ENCODE assay signal across 25 cellular contexts in genomic region chr1:2130871-2131289, GRCh38.
DNase-seq lines count a peak whose midpoint lies in the region; ATAC-seq and TF ChIP-seq lines count a peak whose summit lies in the region.
"Had no signal": no experiment of that assay in that cellular context is flagged by ENCODE, and none has a peak within 500 bp of the region (broad histone marks: within the 10 kb centered on the region; RNA-seq: fewer than 3 reads in every experiment).

No MANE protein-coding gene starts in this region.

- H2AFZ ChIP-seq in GM23338 (no peak overlapping the region), neural progenitor cell (replicated peaks) (no peak overlapping the region)

- H3K9me3 ChIP-seq in BLaER1 = no peaks in the 10 kb centered on the region
- H3K9me3 ChIP-seq in neural progenitor cell (ENCODE audit: low read depth) = no peaks in the 10 kb centered on the region
- H3K9me3 ChIP-seq: psoas muscle, thyroid gland had no signal

- H3K9me3 Mint-ChIP-seq in GM23338 (no peaks in the 10 kb centered on the region), neural progenitor cell (no peaks in the 10 kb centered on the region)
- H3K9me3 Mint-ChIP-seq: activated CD4-positive, alpha-beta T cell treated with anti-CD3 and anti-CD28 coated beads, Interleukin-2, amount 10 ng/mL, durations not matched to agents 24 days and 14 days; activated naive CD4-positive, alpha-beta T cell treated with anti-CD3 and anti-CD28 coated beads for 36 hours; activated T-cell treated with anti-CD3 and anti-CD28 coated beads, Interleukin-2, amount 50 U/mL, for 4 hours; effector memory CD8-positive, alpha-beta T cell; stimulated activated naive CD8-positive, alpha-beta T cell treated with anti-CD3 and anti-CD28 coated beads, Interleukin-15, Interleukin-2, amounts not matched to agents 100 ng/mL and 50 ng/mL, for 24 hours had no signal

- H3K27me3 Mint-ChIP-seq in GM23338 (ENCODE audit: insufficient read depth, low read depth, poor library complexity) = peaks cover 18% of the 10 kb centered on the region
- peaks cover 7% of the 10 kb centered on the region for H3K27me3 Mint-ChIP-seq in neural progenitor cell (ENCODE audit: insufficient read depth, low read depth)
- H3K27me3 Mint-ChIP-seq: activated CD4-positive, alpha-beta T cell treated with anti-CD3 and anti-CD28 coated beads, Interleukin-2, amount 10 ng/mL, durations not matched to agents 24 days and 14 days; effector memory CD8-positive, alpha-beta T cell; stimulated activated naive CD8-positive, alpha-beta T cell treated with anti-CD3 and anti-CD28 coated beads, Interleukin-15, Interleukin-2, amounts not matched to agents 100 ng/mL and 50 ng/mL, for 24 hours had no signal

- H3K4me1 ChIP-seq in BLaER1 (peaks cover 97% of the 10 kb centered on the region), GM23338 (ENCODE audit: insufficient read depth) (peaks cover 18% of the 10 kb centered on the region), neural progenitor cell (peaks cover 21% of the 10 kb centered on the region)

- H3K36me3 Mint-ChIP-seq in GM23338 (ENCODE audit: low read depth) (no peaks in the 10 kb centered on the region; the same call in 2 of the 3 replicates), neural progenitor cell (no peaks in the 10 kb centered on the region)

- ATAC-seq in GM23338 (no peak), GM19035 (IDR thresholded peaks at IDR 0.05; ENCODE audit: unreplicated experiment) (no peak)
- ATAC-seq: activated T-cell treated with anti-CD3 and anti-CD28 coated beads, Interleukin-2, amount 50 U/mL, for 4 hours; effector memory CD8-positive, alpha-beta T cell; esophagus mucosa; psoas muscle; SK-N-SH treated with all-trans-retinoic acid at 6 μM for 48 hours had no signal

- H3K4me3 Mint-ChIP-seq in GM23338 (no peak overlapping the region), neural progenitor cell (no peak overlapping the region)
- H3K4me3 Mint-ChIP-seq: activated CD4-positive, alpha-beta T cell treated with anti-CD3 and anti-CD28 coated beads, Interleukin-2, amount 10 ng/mL, durations not matched to agents 24 days and 14 days; activated naive CD4-positive, alpha-beta T cell treated with anti-CD3 and anti-CD28 coated beads for 36 hours; activated T-cell treated with anti-CD3 and anti-CD28 coated beads, Interleukin-2, amount 50 U/mL, for 4 hours; effector memory CD8-positive, alpha-beta T cell; stimulated activated naive CD8-positive, alpha-beta T cell treated with anti-CD3 and anti-CD28 coated beads, Interleukin-15, Interleukin-2, amounts not matched to agents 100 ng/mL and 50 ng/mL, for 24 hours had no signal

- H3F3A ChIP-seq in GM23338 (replicated peaks; ENCODE audit: low read depth) (peaks cover 21% of the 10 kb centered on the region), neural progenitor cell (ENCODE audit: low read depth) (peaks cover 20% of the 10 kb centered on the region)

- peaks cover 16% of the 10 kb centered on the region for H3K36me3 ChIP-seq in BLaER1
- no peaks in the 10 kb centered on the region for H3K36me3 ChIP-seq in GM23338 (ENCODE audit: insufficient read depth)
- H3K36me3 ChIP-seq in neural progenitor cell = no peaks in the 10 kb centered on the region
- H3K36me3 ChIP-seq: thyroid gland had no signal

- DNase-seq in GM23338 (ENCODE audit: low spot score) = no peak
- peak; percentile 29 for DNase-seq in cerebellar cortex (ENCODE audit: low spot score)
- no peak for DNase-seq in neural progenitor cell (ENCODE audit: low spot score)
- no peak for DNase-seq in central memory CD4-positive, alpha-beta T cell
- no peak for DNase-seq in GM10266 (ENCODE audit: extremely low spot score)
- no peak for DNase-seq in dedifferentiated amniotic fluid mesenchymal stem cell (ENCODE audit: extremely low spot score)
- DNase-seq: ACHN; activated CD4-positive, alpha-beta T cell treated with anti-CD3 and anti-CD28 coated beads, Interleukin-2, amount 10 ng/mL, durations not matched to agents 24 days and 14 days; activated naive CD4-positive, alpha-beta T cell treated with anti-CD3 and anti-CD28 coated beads for 36 hours; activated T-cell treated with anti-CD3 and anti-CD28 coated beads, Interleukin-2, amount 50 U/mL, for 4 hours; DMS79 treated with DMSO at 0.1 percent for 48 hours; effector memory CD8-positive, alpha-beta T cell; foreskin fibroblast; Kasumi-1; mesendoderm; NCI-H146; psoas muscle; thyroid gland had no signal

- H3K9ac ChIP-seq in BLaER1 (no peak overlapping the region), neural progenitor cell (no peak overlapping the region)

- H3K27me3 ChIP-seq in BLaER1 (no peaks in the 10 kb centered on the region), GM23338 (ENCODE audit: insufficient read depth) (no peaks in the 10 kb centered on the region), neural progenitor cell (no peaks in the 10 kb centered on the region)
- H3K27me3 ChIP-seq: thyroid gland had no signal

- H3K4me2 ChIP-seq in BLaER1 (peak overlapping the region; percentile 76), GM23338 (no peak overlapping the region), neural progenitor cell (no peak overlapping the region)

- no peak overlapping the region for H3K27ac Mint-ChIP-seq in GM23338
- H3K27ac Mint-ChIP-seq in neural progenitor cell = peak overlapping the region; percentile 50
- H3K27ac Mint-ChIP-seq: activated CD4-positive, alpha-beta T cell treated with anti-CD3 and anti-CD28 coated beads, Interleukin-2, amount 10 ng/mL, durations not matched to agents 24 days and 14 days; activated naive CD4-positive, alpha-beta T cell treated with anti-CD3 and anti-CD28 coated beads for 36 hours; effector memory CD8-positive, alpha-beta T cell; stimulated activated naive CD8-positive, alpha-beta T cell treated with anti-CD3 and anti-CD28 coated beads, Interleukin-15, Interleukin-2, amounts not matched to agents 100 ng/mL and 50 ng/mL, for 24 hours had no signal

- H3K4me1 Mint-ChIP-seq in GM23338 = peaks cover 31% of the 10 kb centered on the region
- peaks cover 68% of the 10 kb centered on the region for H3K4me1 Mint-ChIP-seq in neural progenitor cell

- H4K20me1 ChIP-seq in BLaER1 (peaks cover 97% of the 10 kb centered on the region), GM23338 (replicated peaks; ENCODE audit: insufficient read depth) (peaks cover 17% of the 10 kb centered on the region), neural progenitor cell (ENCODE audit: low read depth) (peaks cover 17% of the 10 kb centered on the region)

- no peaks in the 10 kb centered on the region for H3K9me2 ChIP-seq in GM23338 (ENCODE audit: insufficient read depth)

- TF ChIP-seq CTCF in GM23338 (conservative IDR thresholded peaks at IDR 0.05; ENCODE audit: low read depth in 2 of 2) (no peak), neural progenitor cell (IDR thresholded peaks at IDR 0.05) (no peak), GM10266 (IDR thresholded peaks at IDR 0.05; ENCODE audit: control insufficient read depth, insufficient read depth, low read depth, missing control alignments) (no peak)

- H3K27ac ChIP-seq in BLaER1 = peak overlapping the region; percentile 3; the same call in 1 of the 2 replicates
- H3K27ac ChIP-seq in GM23338 (ENCODE audit: low read depth) = peak overlapping the region; percentile 80
- no peak overlapping the region for H3K27ac ChIP-seq in neural progenitor cell
- H3K27ac ChIP-seq: coronary artery, psoas muscle, thyroid gland, VCaP had no signal

- H3K79me2 ChIP-seq in GM23338 (replicated peaks; ENCODE audit: insufficient read depth) (peaks cover 21% of the 10 kb centered on the region), neural progenitor cell (ENCODE audit: low read depth) (peaks cover 10% of the 10 kb centered on the region)

- H3K4me3 ChIP-seq in BLaER1 (no peak overlapping the region), GM23338 (no peak overlapping the region), neural progenitor cell (no peak overlapping the region)
- H3K4me3 ChIP-seq: coronary artery, psoas muscle, thyroid gland had no signal

TF ChIP-seq in GM23338, 12 proteins besides CTCF, POLR2A, EP300 and RAD21 (continues in another document):
- TF ChIP-seq CREB1 (CRISPR knock-in tag; IDR thresholded peaks at IDR 0.05; ENCODE audit: low read depth) = no peak
- no peak for TF ChIP-seq ZNF331 (CRISPR knock-in tag; IDR thresholded peaks at IDR 0.05; ENCODE audit: low read depth)
